33 cellular contexts compared by ENCODE assay signal in genomic region chr15:86284630-86285029, GRCh38.
"Had no signal": no experiment of that assay in that cellular context is flagged by ENCODE, and none has a peak within 500 bp of the region (broad histone marks: within the 10 kb centered on the region; RNA-seq: fewer than 3 reads in every experiment).

No MANE protein-coding gene starts in this region.

- H3K27ac ChIP-seq: adrenal gland, body of pancreas, brain microvascular endothelial cell, breast epithelium, VCaP had no signal

- H3K36me3 Mint-ChIP-seq: activated CD8-positive, alpha-beta memory T cell treated with anti-CD3 and anti-CD28 coated beads, Interleukin-2, amount 10 ng/mL, durations not matched to agents 7 days and 5 days; activated naive CD4-positive, alpha-beta T cell treated with anti-CD3 and anti-CD28 coated beads, Interleukin-2, amount 50 U/mL, for 72 hours; activated naive CD8-positive, alpha-beta T cell treated with anti-CD3 and anti-CD28 coated beads for 36 hours had no signal

- H3K27me3 ChIP-seq: adrenal gland, body of pancreas, brain microvascular endothelial cell, breast epithelium had no signal

- H3K27me3 Mint-ChIP-seq: activated CD4-positive, alpha-beta memory T cell treated with anti-CD3 and anti-CD28 coated beads, Interleukin-2, amount 10 ng/mL, durations not matched to agents 7 days and 5 days; activated CD8-positive, alpha-beta memory T cell treated with anti-CD3 and anti-CD28 coated beads, Interleukin-2, amount 10 ng/mL, durations not matched to agents 7 days and 5 days; activated naive CD8-positive, alpha-beta T cell treated with anti-CD3 and anti-CD28 coated beads for 36 hours had no signal

- H3K4me3 ChIP-seq: adrenal gland, body of pancreas, breast epithelium had no signal

- H3K36me3 ChIP-seq: adrenal gland, brain microvascular endothelial cell, breast epithelium had no signal

- H3K4me1 Mint-ChIP-seq: activated CD4-positive, alpha-beta memory T cell treated with anti-CD3 and anti-CD28 coated beads, Interleukin-2, amount 10 ng/mL, durations not matched to agents 7 days and 5 days; activated CD4-positive, alpha-beta T cell treated with anti-CD3 and anti-CD28 coated beads for 36 hours; activated CD4-positive, alpha-beta T cell treated with anti-CD3 and anti-CD28 coated beads, Interleukin-2, amount 10 ng/mL, durations not matched to agents 7 days and 5 days; activated CD8-positive, alpha-beta memory T cell treated with anti-CD3 and anti-CD28 coated beads, Interleukin-2, amount 10 ng/mL, durations not matched to agents 7 days and 5 days; activated naive CD8-positive, alpha-beta T cell treated with anti-CD3 and anti-CD28 coated beads for 36 hours had no signal

- H3K27ac Mint-ChIP-seq: activated CD4-positive, alpha-beta memory T cell treated with anti-CD3 and anti-CD28 coated beads, Interleukin-2, amount 10 ng/mL, durations not matched to agents 7 days and 5 days; activated CD4-positive, alpha-beta T cell treated with anti-CD3 and anti-CD28 coated beads for 36 hours; activated CD4-positive, alpha-beta T cell treated with anti-CD3 and anti-CD28 coated beads, Interleukin-2, amount 10 ng/mL, durations not matched to agents 7 days and 5 days; activated CD8-positive, alpha-beta memory T cell treated with anti-CD3 and anti-CD28 coated beads, Interleukin-2, amount 10 ng/mL, durations not matched to agents 7 days and 5 days; activated CD8-positive, alpha-beta T cell treated with anti-CD3 and anti-CD28 coated beads, Interleukin-2, amount 10 ng/mL, durations not matched to agents 7 days and 5 days; activated naive CD4-positive, alpha-beta T cell treated with anti-CD3 and anti-CD28 coated beads for 36 hours; activated naive CD4-positive, alpha-beta T cell treated with anti-CD3 and anti-CD28 coated beads, Interleukin-2, amount 50 U/mL, for 72 hours; activated naive CD8-positive, alpha-beta T cell treated with anti-CD3 and anti-CD28 coated beads for 36 hours; activated T-cell treated with anti-CD3 and anti-CD28 coated beads, Interleukin-2, amount 50 U/mL, for 24 hours; T-helper 1 cell treated with Interleukin-12 subunit alpha and Interleukin-12 subunit beta and Interleukin-4 antibody, amounts not matched to agents 30 μg/mL and 1 μg/mL, for 36 hours; T-helper 2 cell treated with Interferon-gamma antibody and Interleukin-4, amounts not matched to agents 5 μg/mL and 100 μg/mL, for 36 hours had no signal

- DNase-seq: activated CD4-positive, alpha-beta memory T cell treated with anti-CD3 and anti-CD28 coated beads, Interleukin-2, amount 10 ng/mL, durations not matched to agents 7 days and 5 days; activated CD4-positive, alpha-beta T cell treated with anti-CD3 and anti-CD28 coated beads for 1 hour; activated CD4-positive, alpha-beta T cell treated with anti-CD3 and anti-CD28 coated beads for 36 hours; activated CD4-positive, alpha-beta T cell treated with anti-CD3 and anti-CD28 coated beads for 48 hours; activated CD4-positive, alpha-beta T cell treated with anti-CD3 and anti-CD28 coated beads, Interleukin-2, amount 10 ng/mL, durations not matched to agents 7 days and 5 days; activated CD4-positive, alpha-beta T cell treated with anti-CD3 and anti-CD28 coated beads, Interleukin-2, amount 50 U/mL, for 48 hours; activated CD4-positive, CD25-positive, alpha-beta regulatory T cell; activated CD8-positive, alpha-beta memory T cell treated with anti-CD3 and anti-CD28 coated beads for 24 hours; activated CD8-positive, alpha-beta memory T cell treated with anti-CD3 and anti-CD28 coated beads, Interleukin-2, amount 10 ng/mL, durations not matched to agents 7 days and 5 days; activated CD8-positive, alpha-beta memory T cell treated with anti-CD3 and anti-CD28 coated beads, Interleukin-2, amount 50 U/mL, for 48 hours; activated CD8-positive, alpha-beta T cell treated with anti-CD3 and anti-CD28 coated beads, Interleukin-2, amount 10 ng/mL, durations not matched to agents 7 days and 5 days; activated effector memory CD4-positive, alpha-beta T cell treated with anti-CD3 and anti-CD28 coated beads, Interleukin-2, amount 50 U/mL, for 16 hours; activated gamma-delta T cell treated with Interleukin-2 at 50 U/mL for 16 hours; activated naive CD4-positive, alpha-beta T cell; activated naive CD4-positive, alpha-beta T cell treated with anti-CD3 and anti-CD28 coated beads for 36 hours; activated naive CD4-positive, alpha-beta T cell treated with anti-CD3 and anti-CD28 coated beads, Interleukin-2, amount 50 U/mL, for 16 hours; activated naive CD8-positive, alpha-beta T cell treated with anti-CD3 and anti-CD28 coated beads for 36 hours; activated T-cell treated with anti-CD3 and anti-CD28 coated beads, Interleukin-2, amount 50 U/mL, for 24 hours; activated T-cell treated with anti-CD3 and anti-CD28 coated beads, Interleukin-2, amount 50 U/mL, for 48 hours; adrenal gland; amniotic stem cell; aorta; body of pancreas; brain microvascular endothelial cell; central memory CD4-positive, alpha-beta T cell; T-helper 1 cell; T-helper 2 cell; T-helper 9 cell had no signal

- H3K9me3 Mint-ChIP-seq: activated CD4-positive, alpha-beta memory T cell treated with anti-CD3 and anti-CD28 coated beads, Interleukin-2, amount 10 ng/mL, durations not matched to agents 7 days and 5 days; activated CD4-positive, alpha-beta T cell treated with anti-CD3 and anti-CD28 coated beads, Interleukin-2, amount 10 ng/mL, durations not matched to agents 7 days and 5 days; activated naive CD4-positive, alpha-beta T cell treated with anti-CD3 and anti-CD28 coated beads, Interleukin-2, amount 50 U/mL, for 72 hours; activated T-cell treated with anti-CD3 and anti-CD28 coated beads, Interleukin-2, amount 50 U/mL, for 24 hours; T-helper 1 cell treated with Interleukin-12 subunit alpha and Interleukin-12 subunit beta and Interleukin-4 antibody, amounts not matched to agents 30 μg/mL and 1 μg/mL, for 36 hours; T-helper 2 cell treated with Interferon-gamma antibody and Interleukin-4, amounts not matched to agents 5 μg/mL and 100 μg/mL, for 36 hours had no signal

- H3K4me1 ChIP-seq: adrenal gland, body of pancreas, breast epithelium had no signal

- H3K4me3 Mint-ChIP-seq: activated CD4-positive, alpha-beta memory T cell treated with anti-CD3 and anti-CD28 coated beads, Interleukin-2, amount 10 ng/mL, durations not matched to agents 7 days and 5 days; activated CD4-positive, alpha-beta T cell treated with anti-CD3 and anti-CD28 coated beads for 36 hours; activated CD4-positive, alpha-beta T cell treated with anti-CD3 and anti-CD28 coated beads, Interleukin-2, amount 10 ng/mL, durations not matched to agents 7 days and 5 days; activated CD8-positive, alpha-beta memory T cell treated with anti-CD3 and anti-CD28 coated beads, Interleukin-2, amount 10 ng/mL, durations not matched to agents 7 days and 5 days; activated CD8-positive, alpha-beta T cell treated with anti-CD3 and anti-CD28 coated beads, Interleukin-2, amount 10 ng/mL, durations not matched to agents 7 days and 5 days; activated naive CD4-positive, alpha-beta T cell treated with anti-CD3 and anti-CD28 coated beads for 36 hours; activated naive CD8-positive, alpha-beta T cell treated with anti-CD3 and anti-CD28 coated beads for 36 hours; activated T-cell treated with anti-CD3 and anti-CD28 coated beads, Interleukin-2, amount 50 U/mL, for 24 hours; T-helper 1 cell treated with Interleukin-12 subunit alpha and Interleukin-12 subunit beta and Interleukin-4 antibody, amounts not matched to agents 30 μg/mL and 1 μg/mL, for 36 hours; T-helper 2 cell treated with Interferon-gamma antibody and Interleukin-4, amounts not matched to agents 5 μg/mL and 100 μg/mL, for 36 hours had no signal

- H3K9me3 ChIP-seq: adrenal gland, body of pancreas, breast epithelium had no signal
